In the genomic region with DNA sequence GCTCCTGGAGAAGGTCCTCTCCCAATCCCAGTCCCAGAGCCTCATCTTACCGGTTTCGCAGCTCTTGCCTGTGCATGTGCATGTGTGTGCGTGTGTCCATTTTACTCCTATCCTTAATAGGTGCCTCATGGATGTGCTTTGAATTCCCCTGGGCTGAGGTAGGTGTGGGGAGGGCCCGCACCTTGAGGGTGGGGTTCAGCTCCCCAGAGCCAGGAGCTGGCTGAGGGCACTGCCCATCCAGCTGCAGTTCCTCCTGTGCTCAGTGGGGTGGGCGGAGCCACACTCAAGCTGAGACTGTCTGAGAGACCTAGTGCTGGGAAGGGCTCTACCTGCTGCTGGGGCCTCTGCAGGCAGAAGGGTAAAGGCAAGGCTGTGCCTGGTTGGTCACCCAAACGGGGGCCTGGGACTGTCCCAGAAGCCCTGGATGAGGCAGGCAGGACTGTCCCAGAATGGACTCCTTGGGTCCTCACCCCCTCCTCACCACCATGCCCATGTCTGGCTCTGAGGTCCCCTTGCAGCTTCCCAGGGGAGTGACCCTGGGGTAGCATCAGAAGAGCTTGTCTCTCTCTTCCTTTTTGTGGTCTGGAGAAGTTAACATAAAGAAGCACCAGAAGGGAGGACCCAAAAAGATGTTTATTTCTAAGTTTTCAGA, we compare ENCODE assay signal across 8 cellular contexts. TPM values are rescaled to one million over a fixed set of nuclear protein-coding genes. Genes with fewer than 3 reads are reported as not detected.
DNase-seq lines count a peak whose midpoint lies in the region; ATAC-seq, FAIRE-seq and TF ChIP-seq lines count a peak whose summit lies in the region.

No MANE protein-coding gene starts in this region.

- ATAC-seq in GM18511 (IDR thresholded peaks at IDR 0.05; ENCODE audit: unreplicated experiment) (peak; percentile 68), HG02759 (IDR thresholded peaks at IDR 0.05; ENCODE audit: unreplicated experiment) (peak; percentile 72)

- H3K4me1 ChIP-seq in OCI-LY1 (ENCODE audit: insufficient read depth, low read length, severe bottlenecking) (peaks cover 40% of the 10 kb centered on the region), kidney (ENCODE audit: control insufficient read depth in 1 of 2, insufficient read depth in 1 of 2, low read depth in 1 of 2, low read length in 2 of 2) (peaks cover 24 to 25% of the 10 kb centered on the region in 2 donors)

- FAIRE-seq in kidney (lab: Jason Lieb, UNC), result no peak

- H3K9me3 ChIP-seq in OCI-LY1 (ENCODE audit: low read length) (no peaks in the 10 kb centered on the region), kidney (ENCODE audit: control insufficient read depth in 1 of 2, low read length in 2 of 2) (no peaks in the 10 kb centered on the region)

- no peaks in the 10 kb centered on the region for H3K27me3 ChIP-seq in OCI-LY1 (ENCODE audit: insufficient read depth, low read length)

- peak overlapping the region; percentile 45; the same call in 1 of the 2 replicates for H3K4me2 ChIP-seq in OCI-LY1 (ENCODE audit: low read length)

- no peak for TF ChIP-seq CTCF in OCI-LY1 (IDR thresholded peaks at IDR 0.05; ENCODE audit: low read length)
- no peak for TF ChIP-seq CTCF in kidney (IDR thresholded peaks at IDR 0.05; ENCODE audit: borderline replicate concordance, extremely low read depth, insufficient read depth)

- H3K4me3 ChIP-seq in OCI-LY1 (ENCODE audit: low read depth, low read length, poor library complexity, severe bottlenecking) (no peak overlapping the region), kidney (ENCODE audit: low read length in 2 of 2) (no peak overlapping the region)

- H3K36me3 ChIP-seq in OCI-LY1 (ENCODE audit: insufficient read depth, low read length) (no peaks in the 10 kb centered on the region), kidney (ENCODE audit: control insufficient read depth in 1 of 2, insufficient read depth in 2 of 2, low read length in 2 of 2) (peaks cover 0 to 8% of the 10 kb centered on the region in 2 donors)

- H3K79me2 ChIP-seq in OCI-LY1 (ENCODE audit: insufficient read depth, low read length), result no peaks in the 10 kb centered on the region

- H3K27ac ChIP-seq in OCI-LY1 (ENCODE audit: low read depth, low read length, poor library complexity, severe bottlenecking) (peak overlapping the region; percentile 80), kidney (ENCODE audit: low read depth in 2 of 2, low read length in 2 of 2) (peak overlapping the region; percentile 26 to 66)

- H3K9me2 ChIP-seq in OCI-LY1 (ENCODE audit: low read depth, low read length), result no peaks in the 10 kb centered on the region

- H3K9ac ChIP-seq in OCI-LY1 (ENCODE audit: low read length) (peak overlapping the region; percentile 51; the same call in 1 of the 2 replicates), kidney (ENCODE audit: low read length in 2 of 2) (peak overlapping the region in 1 of 2 donors; percentile 15)

- H2AFZ ChIP-seq in OCI-LY1 (ENCODE audit: low read length), result no peak overlapping the region

- DNase-seq in A172 (ENCODE audit: low spot score) (peak; percentile 41), kidney (peak; percentile 88), 8988T (no peak), cerebellar cortex (ENCODE audit: low spot score) (no peak)
- DNase-seq in activated CD4-positive, CD25-positive, alpha-beta regulatory T cell (lab: John Stamatoyannopoulos, UW), result no peak

- intact Hi-C loops in kidney (cut with DNase I), result no loop called here

- H3F3A ChIP-seq in OCI-LY1 (ENCODE audit: insufficient read depth, low read length), result no peaks in the 10 kb centered on the region

- H4K20me1 ChIP-seq in OCI-LY1 (ENCODE audit: insufficient read depth, low read length), result no peaks in the 10 kb centered on the region

RNA-seq across cellular contexts. Expression of a gene that starts 8.9 kb away (rescaled TPM):
- 0.10 and 0.24 TPM in 2 replicates for total RNA-seq in A172 (2014; rRNA removed; shearing (Covaris generic))
- total RNA-seq in kidney, result 12.5 TPM
- 1.8 TPM for polyA plus RNA-seq in kidney (ENCODE audit: insufficient read depth, low read depth, low replicate concordance)

RNA-seq across cellular contexts. Expression of a gene that starts 24.9 kb away (rescaled TPM):
- 32.3 and 43.9 TPM in 2 replicates for total RNA-seq in A172 (2014; rRNA removed; shearing (Covaris generic))
- 35.5 TPM for total RNA-seq in kidney
- 37.5 TPM for polyA plus RNA-seq in kidney (ENCODE audit: insufficient read depth, low read depth, low replicate concordance)

Comparison
In these comparisons a context has a peak if more than half of its experiments do, and no peak if none do; other contexts are left out.
1. DNase-seq: peak in A172 (single experiment) and kidney (single experiment); none in 8988T (single experiment), activated CD4-positive, CD25-positive, alpha-beta regulatory T cell (0 of 4) and cerebellar cortex (single experiment).
2. RNA of a gene that starts 8.9 kb away (total RNA-seq): 12.5 TPM in kidney (single experiment); 0.10 to 0.24 TPM in A172; every median in the first group is over 10 times any median in the second.